In genomic region chr9:126894052-126894603, GRCh38 we compare ENCODE assay signal across 25 cellular contexts.
"Had no signal": no experiment of that assay in that cellular context is flagged by ENCODE, and none has a peak within 500 bp of the region (broad histone marks: within the 10 kb centered on the region; RNA-seq: fewer than 3 reads in every experiment).

No MANE protein-coding gene starts in this region.

- H3K27me3 ChIP-seq: right lobe of liver, testis, uterus had no signal

- H3K4me1 ChIP-seq: foreskin keratinocyte, right lobe of liver, testis, uterus had no signal

- H3K9me3 ChIP-seq: right lobe of liver, testis, uterus had no signal

- DNase-seq: activated CD4-positive, alpha-beta memory T cell treated with anti-CD3 and anti-CD28 coated beads for 36 hours; activated CD4-positive, alpha-beta T cell treated with anti-CD3 and anti-CD28 coated beads for 48 hours; activated CD8-positive, alpha-beta memory T cell treated with anti-CD3 and anti-CD28 coated beads, Interleukin-2, amount 10 ng/mL, durations not matched to agents 7 days and 5 days; activated gamma-delta T cell; activated naive CD4-positive, alpha-beta T cell treated with anti-CD3 and anti-CD28 coated beads, Interleukin-2, amount 50 U/mL, for 16 hours; activated T-cell treated with anti-CD3 and anti-CD28 coated beads for 4 hours; aorta; caudate nucleus; effector CD4-positive, alpha-beta T cell; erythroblast; foreskin keratinocyte; hippocampal formation; left ventricle myocardium superior; mammary epithelial cell; nephron progenitor cell; occipital lobe; right lobe of liver; stimulated activated CD4-positive, alpha-beta T cell treated with anti-CD3 and anti-CD28 coated beads, Interleukin-2, amount 100 ng/mL, for 24 hours; testis; trophoblast cell; uterus had no signal

- H3K27ac ChIP-seq: foreskin keratinocyte, right lobe of liver, skin epidermis, testis, uterus had no signal

- H3K4me3 ChIP-seq: right lobe of liver, skin epidermis, testis, uterus had no signal

- H3K4me1 Mint-ChIP-seq: brain; stimulated activated memory B cell treated with anti-CD40 and anti-IgM and Interleukin-4, amounts not matched to agents 10 μg/mL and 1 μg/mL and 100 μg/mL, for 72 hours had no signal

- H3K9me3 Mint-ChIP-seq: activated CD4-positive, alpha-beta memory T cell treated with anti-CD3 and anti-CD28 coated beads for 36 hours; brain; dendritic cell treated with granulocyte-macrophage colony-stimulating factor and Interleukin-4, amounts not matched to agents 40 ng/mL and 50 ng/mL, for 4 days; stimulated activated memory B cell treated with anti-CD40 and anti-IgM and Interleukin-4, amounts not matched to agents 10 μg/mL and 1 μg/mL and 100 μg/mL, for 72 hours had no signal

- H3K27ac Mint-ChIP-seq: activated CD4-positive, alpha-beta memory T cell treated with anti-CD3 and anti-CD28 coated beads for 36 hours; activated CD8-positive, alpha-beta memory T cell treated with anti-CD3 and anti-CD28 coated beads, Interleukin-2, amount 10 ng/mL, durations not matched to agents 7 days and 5 days; brain; dendritic cell treated with granulocyte-macrophage colony-stimulating factor and Interleukin-4, amounts not matched to agents 40 ng/mL and 50 ng/mL, for 4 days; nephron progenitor cell; stimulated activated memory B cell treated with anti-CD40 and anti-IgM and Interleukin-4, amounts not matched to agents 10 μg/mL and 1 μg/mL and 100 μg/mL, for 72 hours had no signal

- H3K36me3 Mint-ChIP-seq: activated CD4-positive, alpha-beta memory T cell treated with anti-CD3 and anti-CD28 coated beads for 36 hours; activated CD8-positive, alpha-beta memory T cell treated with anti-CD3 and anti-CD28 coated beads, Interleukin-2, amount 10 ng/mL, durations not matched to agents 7 days and 5 days; brain; stimulated activated memory B cell treated with anti-CD40 and anti-IgM and Interleukin-4, amounts not matched to agents 10 μg/mL and 1 μg/mL and 100 μg/mL, for 72 hours had no signal

- H3K36me3 ChIP-seq: right lobe of liver, uterus had no signal

- ATAC-seq: activated CD8-positive, alpha-beta memory T cell treated with anti-CD3 and anti-CD28 coated beads, Interleukin-2, amount 10 ng/mL, durations not matched to agents 7 days and 5 days; foreskin keratinocyte; left ventricle myocardium superior; right lobe of liver; stimulated activated memory B cell treated with anti-CD40 and anti-IgM and Interleukin-4, amounts not matched to agents 10 μg/mL and 1 μg/mL and 100 μg/mL, for 72 hours had no signal

- H3K4me3 Mint-ChIP-seq: activated CD4-positive, alpha-beta memory T cell treated with anti-CD3 and anti-CD28 coated beads for 36 hours; activated CD8-positive, alpha-beta memory T cell treated with anti-CD3 and anti-CD28 coated beads, Interleukin-2, amount 10 ng/mL, durations not matched to agents 7 days and 5 days; brain; dendritic cell treated with granulocyte-macrophage colony-stimulating factor and Interleukin-4, amounts not matched to agents 40 ng/mL and 50 ng/mL, for 4 days; nephron progenitor cell; stimulated activated memory B cell treated with anti-CD40 and anti-IgM and Interleukin-4, amounts not matched to agents 10 μg/mL and 1 μg/mL and 100 μg/mL, for 72 hours had no signal
